8 cellular contexts compared by ENCODE assay signal in genomic region chr6:46653439-46653942, GRCh38. TPM values are rescaled to one million over a fixed set of nuclear protein-coding genes. Genes with fewer than 3 reads are reported as not detected.
A peak's percentile ranks its signal among the peaks of the same experiment; 100 is the strongest.
DNase-seq lines count a peak whose midpoint lies in the region; ATAC-seq and TF ChIP-seq lines count a peak whose summit lies in the region.

No MANE protein-coding gene starts in this region.

- TF ChIP-seq CTCF in OCI-LY3 (IDR thresholded peaks at IDR 0.05; ENCODE audit: low read depth, low read length) (no peak), epithelial cell of esophagus (IDR thresholded peaks at IDR 0.05; ENCODE audit: insufficient read depth, low read depth, low read length, missing control alignments) (no peak), parathyroid adenoma (IDR thresholded peaks at IDR 0.05) (no peak)

- no peaks in the 10 kb centered on the region for H4K20me1 ChIP-seq in OCI-LY3 (ENCODE audit: insufficient read depth, low read length)

- ATAC-seq in left lobe of liver: no peak

- H3K4me2 ChIP-seq in OCI-LY3 (ENCODE audit: low read length) (peak overlapping the region; percentile 68; the same call in 1 of the 2 replicates), parathyroid adenoma (ENCODE audit: low read length) (peak overlapping the region; percentile 73)

- H3K79me2 ChIP-seq in OCI-LY3 (ENCODE audit: low read length) (no peaks in the 10 kb centered on the region), parathyroid adenoma (no peaks in the 10 kb centered on the region)

- H2AFZ ChIP-seq in OCI-LY3 (ENCODE audit: low read depth, low read length) (no peak overlapping the region; the same call in 1 of the 2 replicates), parathyroid adenoma (peak overlapping the region; percentile 97)

- H3K9me3 ChIP-seq in OCI-LY3 (ENCODE audit: insufficient read depth, low read length): no peaks in the 10 kb centered on the region
- H3K9me3 ChIP-seq in parathyroid adenoma (ENCODE audit: control insufficient read depth, low read length): no peaks in the 10 kb centered on the region

- H3K4me1 ChIP-seq in OCI-LY3 (ENCODE audit: low read length) (0 out of 2 replicates have a peak, but pooled peaks cover 4% of the 10 kb centered on the region), parathyroid adenoma (peaks cover 9% of the 10 kb centered on the region)

- DNase-seq in DMS114 treated with DMSO at 0.1 percent for 48 hours (lab: John Stamatoyannopoulos, UW; ENCODE audit: unreplicated experiment) (peak; percentile 9), epithelial cell of esophagus (ENCODE audit: low read depth) (no peak), HCEC 1CT (no peak), left lobe of liver (ENCODE audit: low spot score) (no peak), hepatic stellate cell (ENCODE audit: low spot score) (no peak)
- DNase-seq in stimulated activated CD4-positive, alpha-beta T cell treated with anti-CD3 and anti-CD28 coated beads, Interleukin-1b, Interleukin-23, amount 100 ng/mL, for 48 hours: no peak

- H3K4me3 ChIP-seq in OCI-LY3 (ENCODE audit: low read length): peak overlapping the region; percentile 77
- H3K4me3 ChIP-seq in epithelial cell of esophagus (ENCODE audit: low read length): peak overlapping the region; percentile 87
- H3K4me3 ChIP-seq in parathyroid adenoma (ENCODE audit: low read depth, low read length): peak overlapping the region; percentile 99

- H3K27me3 ChIP-seq in OCI-LY3 (ENCODE audit: low read depth, low read length) (no peaks in the 10 kb centered on the region), parathyroid adenoma (ENCODE audit: control insufficient read depth, insufficient read depth, low read length) (no peaks in the 10 kb centered on the region)

- H3K36me3 ChIP-seq in OCI-LY3 (replicated peaks; ENCODE audit: low read depth, low read length): no peaks in the 10 kb centered on the region
- no peaks in the 10 kb centered on the region for H3K36me3 ChIP-seq in parathyroid adenoma (ENCODE audit: control insufficient read depth, insufficient read depth, low read length)

- H3K27ac ChIP-seq in OCI-LY3 (ENCODE audit: low read length) (no peak overlapping the region), parathyroid adenoma (peak overlapping the region; percentile 91)

- H3K9ac ChIP-seq in OCI-LY3 (ENCODE audit: low read length): no peak overlapping the region
- H3K9ac ChIP-seq in parathyroid adenoma: no peak overlapping the region

RNA-seq across cellular contexts. Expression of gene SLC25A27, which starts 0.7 kb away (rescaled TPM):
- total RNA-seq in left lobe of liver: 15.1 TPM

RNA-seq across cellular contexts. Expression of gene CYP39A1, which starts 0.9 kb away (rescaled TPM):
- total RNA-seq in left lobe of liver: 35.9 TPM

RNA-seq across cellular contexts. Expression of gene TDRD6, which starts 34.2 kb away (rescaled TPM):
- total RNA-seq in left lobe of liver: 1.1 TPM
